Comparison of ENCODE assay signal across 8 cellular contexts in genomic region chr3:184248454-184249411, GRCh38. TPM values are rescaled to one million over a fixed set of nuclear protein-coding genes. Genes with fewer than 3 reads are reported as not detected.
DNase-seq lines count a peak whose midpoint lies in the region; ATAC-seq and TF ChIP-seq lines count a peak whose summit lies in the region.

Gene ALG3, minus strand, starts transcription at chr3:184248962. Its CDS starts 22 bp downstream, at chr3:184248940.

- H3K27me3 Mint-ChIP-seq in mesothelial cell of epicardium (ENCODE audit: low read depth): no peaks in the 10 kb centered on the region

- H3K9me3 Mint-ChIP-seq in mesothelial cell of epicardium: no peaks in the 10 kb centered on the region

- ATAC-seq in GM19328 (IDR thresholded peaks at IDR 0.05; ENCODE audit: unreplicated experiment): peak; percentile 48
- peak; percentile 61 for ATAC-seq in HG03571 (IDR thresholded peaks at IDR 0.05; ENCODE audit: unreplicated experiment)

- TF ChIP-seq CTCF in mesothelial cell of epicardium (IDR thresholded peaks at IDR 0.05; ENCODE audit: unreplicated experiment): no peak

- in situ Hi-C loops in endometrial microvascular endothelial cells (cut with HindIII; ENCODE audit: inconsistent ontology term, low pct_unique_long_range_greater_than_20kb, low sequenced_read_pairs): no loop called here

- DNase-seq in C1 segment of cervical spinal cord (lab: John Stamatoyannopoulos, UW): peak in 13 of 14 donors; percentile 10 to 85 (median 69)
- DNase-seq in NOMO-1 treated with DMSO at 0.1 percent for 48 hours (lab: John Stamatoyannopoulos, UW; ENCODE audit: unreplicated experiment): peak; percentile 72
- DNase-seq in activated CD8-positive, alpha-beta memory T cell treated with anti-CD3 and anti-CD28 coated beads, Interleukin-2, amount 50 U/mL, for 24 hours (ENCODE audit: extremely low read depth): peak; percentile 66
- peak; percentile 72 to 91 for DNase-seq in mesothelial cell of epicardium (ENCODE audit: low spot score in 2 of 2, unreplicated experiment in 2 of 2)
- DNase-seq in stimulated activated CD8-positive, alpha-beta memory T cell treated with anti-CD3 and anti-CD28 coated beads, Interleukin-15, amount 100 ng/mL, for 24 hours (ENCODE audit: low read depth): peak; percentile 82

- peaks cover 9% of the 10 kb centered on the region for H3K4me1 Mint-ChIP-seq in mesothelial cell of epicardium

- H3K36me3 Mint-ChIP-seq in mesothelial cell of epicardium: peaks cover 11% of the 10 kb centered on the region

- peak within 1 kb of the TSS; percentile 97 for H3K4me3 Mint-ChIP-seq in mesothelial cell of epicardium

- peak within 1 kb of the TSS; percentile 98 for H3K27ac Mint-ChIP-seq in mesothelial cell of epicardium

RNA-seq across cellular contexts. Expression of gene ALG3, which starts in this region (rescaled TPM):
- total RNA-seq in endometrial microvascular endothelial cells (ENCODE audit: inconsistent ontology term) (68.4 TPM), mesothelial cell of epicardium (36.0 to 40.9 TPM (median 36.6 TPM) in 3 replicates)

Comparison
In these comparisons a context has a peak if more than half of its experiments do, and no peak if none do; other contexts are left out.
1. Peak in every context shown above with its lines: DNase-seq and ATAC-seq.